1 cellular context compared by ENCODE assay signal in the genomic region with DNA sequence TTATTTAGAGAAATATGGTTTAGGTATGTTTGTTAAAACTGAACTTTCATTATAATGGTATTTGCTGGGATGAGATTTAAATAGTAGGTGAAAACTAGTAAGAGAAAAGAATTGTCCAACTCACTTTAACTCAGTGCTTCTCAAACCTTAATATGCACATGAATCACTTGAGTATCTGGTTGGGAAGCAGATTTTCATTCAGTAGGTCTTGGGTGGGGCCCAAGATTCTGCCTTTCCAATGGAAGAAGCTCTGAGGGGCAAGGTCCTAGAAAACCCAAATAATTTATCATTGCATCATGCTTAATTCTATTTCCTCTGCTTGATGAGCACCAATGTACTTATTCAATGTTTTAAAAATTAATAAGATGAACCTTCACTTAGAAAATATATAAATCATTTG.
TF ChIP-seq lines count a peak whose summit lies in the region.

No MANE protein-coding gene starts in this region.

TF ChIP-seq in GM23338, 12 proteins besides CTCF, POLR2A, EP300 and RAD21 (continued from another document):
- TF ChIP-seq, protein P1, sequence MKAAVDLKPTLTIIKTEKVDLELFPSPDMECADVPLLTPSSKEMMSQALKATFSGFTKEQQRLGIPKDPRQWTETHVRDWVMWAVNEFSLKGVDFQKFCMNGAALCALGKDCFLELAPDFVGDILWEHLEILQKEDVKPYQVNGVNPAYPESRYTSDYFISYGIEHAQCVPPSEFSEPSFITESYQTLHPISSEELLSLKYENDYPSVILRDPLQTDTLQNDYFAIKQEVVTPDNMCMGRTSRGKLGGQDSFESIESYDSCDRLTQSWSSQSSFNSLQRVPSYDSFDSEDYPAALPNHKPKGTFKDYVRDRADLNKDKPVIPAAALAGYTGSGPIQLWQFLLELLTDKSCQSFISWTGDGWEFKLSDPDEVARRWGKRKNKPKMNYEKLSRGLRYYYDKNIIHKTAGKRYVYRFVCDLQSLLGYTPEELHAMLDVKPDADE (IDR thresholded peaks at IDR 0.05) = no peak
